Comparison of ENCODE assay signal across 2 cellular contexts in the genomic region with DNA sequence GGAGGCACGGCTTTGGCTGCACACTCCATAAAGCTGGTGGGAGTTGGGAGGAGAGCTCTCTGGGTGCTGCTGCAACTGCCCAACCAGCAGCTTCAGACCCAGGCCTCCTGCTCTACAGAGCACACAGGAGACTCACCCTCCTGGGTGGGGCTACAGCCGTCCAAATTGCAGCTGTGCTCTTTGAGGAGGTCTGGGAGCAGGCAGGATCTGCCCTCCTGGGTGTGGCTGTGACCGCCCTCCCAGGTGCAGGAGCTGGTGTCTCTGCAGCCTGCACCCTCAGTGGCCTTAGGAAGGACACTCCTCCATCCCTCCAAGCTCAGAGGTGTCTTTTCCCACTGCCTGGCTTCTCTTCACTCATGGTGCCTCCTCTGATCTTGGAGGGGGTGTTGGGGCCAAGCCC.
TF ChIP-seq lines count a peak whose summit lies in the region.

No MANE protein-coding gene starts in this region.

TF ChIP-seq in HCT116, 20 proteins besides CTCF, POLR2A, EP300 and RAD21:
- TF ChIP-seq, protein P1, sequence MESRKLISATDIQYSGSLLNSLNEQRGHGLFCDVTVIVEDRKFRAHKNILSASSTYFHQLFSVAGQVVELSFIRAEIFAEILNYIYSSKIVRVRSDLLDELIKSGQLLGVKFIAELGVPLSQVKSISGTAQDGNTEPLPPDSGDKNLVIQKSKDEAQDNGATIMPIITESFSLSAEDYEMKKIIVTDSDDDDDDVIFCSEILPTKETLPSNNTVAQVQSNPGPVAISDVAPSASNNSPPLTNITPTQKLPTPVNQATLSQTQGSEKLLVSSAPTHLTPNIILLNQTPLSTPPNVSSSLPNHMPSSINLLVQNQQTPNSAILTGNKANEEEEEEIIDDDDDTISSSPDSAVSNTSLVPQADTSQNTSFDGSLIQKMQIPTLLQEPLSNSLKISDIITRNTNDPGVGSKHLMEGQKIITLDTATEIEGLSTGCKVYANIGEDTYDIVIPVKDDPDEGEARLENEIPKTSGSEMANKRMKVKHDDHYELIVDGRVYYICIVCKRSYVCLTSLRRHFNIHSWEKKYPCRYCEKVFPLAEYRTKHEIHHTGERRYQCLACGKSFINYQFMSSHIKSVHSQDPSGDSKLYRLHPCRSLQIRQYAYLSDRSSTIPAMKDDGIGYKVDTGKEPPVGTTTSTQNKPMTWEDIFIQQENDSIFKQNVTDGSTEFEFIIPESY (IDR thresholded peaks at IDR 0.05; ENCODE audit: extremely low read depth, insufficient replicate concordance, low read length), result no peak
- TF ChIP-seq, protein P2, sequence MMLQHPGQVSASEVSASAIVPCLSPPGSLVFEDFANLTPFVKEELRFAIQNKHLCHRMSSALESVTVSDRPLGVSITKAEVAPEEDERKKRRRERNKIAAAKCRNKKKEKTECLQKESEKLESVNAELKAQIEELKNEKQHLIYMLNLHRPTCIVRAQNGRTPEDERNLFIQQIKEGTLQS (IDR thresholded peaks at IDR 0.05), result no peak
- TF ChIP-seq SIN3A (IDR thresholded peaks at IDR 0.05; ENCODE audit: low read depth) (no peak), POLR2AphosphoS5 (IDR thresholded peaks at IDR 0.05; ENCODE audit: low read depth, low read length) (no peak), JUND (IDR thresholded peaks at IDR 0.05) (no peak), ELF1 (IDR thresholded peaks at IDR 0.05; ENCODE audit: borderline replicate concordance, low read depth) (no peak), EZH2phosphoT487 (IDR thresholded peaks at IDR 0.05; ENCODE audit: borderline replicate concordance) (no peak), EGR1 (IDR thresholded peaks at IDR 0.05; ENCODE audit: low read depth) (no peak), FOSL1 (IDR thresholded peaks at IDR 0.05; ENCODE audit: low read depth) (no peak), SRF (IDR thresholded peaks at IDR 0.05; ENCODE audit: low read depth) (no peak), YY1 (IDR thresholded peaks at IDR 0.05; ENCODE audit: extremely low read depth, insufficient replicate concordance, low read depth, low read length) (no peak), EZH2 (IDR thresholded peaks at IDR 0.05) (no peak), TCF7L2 (IDR thresholded peaks at IDR 0.05; ENCODE audit: borderline replicate concordance, extremely low read depth, insufficient read depth, insufficient read length) (no peak), ZNF274 (IDR thresholded peaks at IDR 0.05; ENCODE audit: low read depth, low read length) (no peak), ZFX (IDR thresholded peaks at IDR 0.05) (no peak), CBX3 (IDR thresholded peaks at IDR 0.05; ENCODE audit: low read depth) (no peak)
TF ChIP-seq in HCT116: peak in this region for 0.

TF ChIP-seq in WTC11, 78 proteins besides CTCF, POLR2A, EP300 and RAD21:
- TF ChIP-seq, protein P3, sequence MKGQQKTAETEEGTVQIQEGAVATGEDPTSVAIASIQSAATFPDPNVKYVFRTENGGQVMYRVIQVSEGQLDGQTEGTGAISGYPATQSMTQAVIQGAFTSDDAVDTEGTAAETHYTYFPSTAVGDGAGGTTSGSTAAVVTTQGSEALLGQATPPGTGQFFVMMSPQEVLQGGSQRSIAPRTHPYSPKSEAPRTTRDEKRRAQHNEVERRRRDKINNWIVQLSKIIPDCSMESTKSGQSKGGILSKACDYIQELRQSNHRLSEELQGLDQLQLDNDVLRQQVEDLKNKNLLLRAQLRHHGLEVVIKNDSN (CRISPR knock-in tag; IDR thresholded peaks at IDR 0.05), result no peak
TF ChIP-seq in WTC11: peak in this region for 0.
